Comparison of ENCODE assay signal across 18 cellular contexts in genomic region chr16:10612649-10613179, GRCh38. TPM values are rescaled to one million over a fixed set of nuclear protein-coding genes. Genes with fewer than 3 reads are reported as not detected.
"Had no signal": no experiment of that assay in that cellular context is flagged by ENCODE, and none has a peak within 500 bp of the region (broad histone marks: within the 10 kb centered on the region; RNA-seq: fewer than 3 reads in every experiment).

No MANE protein-coding gene starts in this region.

- H3K27me3 ChIP-seq: ovary, uterus had no signal

- H3K4me3 Mint-ChIP-seq: activated naive CD8-positive, alpha-beta T cell treated with anti-CD3 and anti-CD28 coated beads for 36 hours; endodermal cell; mesothelial cell of epicardium; naive thymus-derived CD8-positive, alpha-beta T cell; stimulated activated naive CD8-positive, alpha-beta T cell treated with anti-CD3 and anti-CD28 coated beads, Interleukin-15, amount 100 ng/mL, for 72 hours; T-helper 17 cell had no signal

- H3K4me3 ChIP-seq: coronary artery, lung, ovary, prostate gland, tibial artery, uterus had no signal

- H3K27ac Mint-ChIP-seq: activated naive CD8-positive, alpha-beta T cell treated with anti-CD3 and anti-CD28 coated beads for 36 hours; endodermal cell; mesothelial cell of epicardium; naive thymus-derived CD8-positive, alpha-beta T cell; T-helper 17 cell had no signal

- H3K27ac ChIP-seq: coronary artery, ovary, prostate gland, tibial artery, uterus had no signal

- DNase-seq: activated CD4-positive, alpha-beta T cell treated with anti-CD3 and anti-CD28 coated beads for 4 hours; activated CD4-positive, alpha-beta T cell treated with anti-CD3 and anti-CD28 coated beads, Interleukin-2, amount 50 U/mL, for 48 hours; activated CD4-positive, CD25-positive, alpha-beta regulatory T cell; activated naive CD4-positive, alpha-beta T cell treated with Interleukin-2 at 50 U/mL for 16 hours; activated naive CD8-positive, alpha-beta T cell treated with anti-CD3 and anti-CD28 coated beads for 36 hours; activated T-cell treated with anti-CD3 and anti-CD28 coated beads, Interleukin-2, amount 50 U/mL, for 48 hours; endodermal cell; naive thymus-derived CD8-positive, alpha-beta T cell; ovary; stimulated activated CD4-positive, alpha-beta T cell treated with anti-CD3 and anti-CD28 coated beads, Interleukin-4, amount 100 ng/mL, for 24 hours; stimulated activated naive CD8-positive, alpha-beta T cell treated with anti-CD3 and anti-CD28 coated beads, Interleukin-15, amount 100 ng/mL, for 72 hours; T-helper 17 cell; tibial artery; uterus had no signal

- H3K36me3 Mint-ChIP-seq: activated naive CD8-positive, alpha-beta T cell treated with anti-CD3 and anti-CD28 coated beads for 36 hours; mesothelial cell of epicardium; naive thymus-derived CD8-positive, alpha-beta T cell had no signal

- H3K9me3 ChIP-seq: ovary, prostate gland, tibial artery, uterus had no signal

- H3K4me1 ChIP-seq: uterus had no signal

- H3K36me3 ChIP-seq: ovary, prostate gland, tibial artery, uterus had no signal

- ATAC-seq: naive thymus-derived CD8-positive, alpha-beta T cell; stimulated activated naive CD8-positive, alpha-beta T cell treated with anti-CD3 and anti-CD28 coated beads, Interleukin-15, amount 100 ng/mL, for 72 hours; T-helper 17 cell had no signal

- H3K4me1 Mint-ChIP-seq: activated naive CD8-positive, alpha-beta T cell treated with anti-CD3 and anti-CD28 coated beads for 36 hours; stimulated activated naive CD8-positive, alpha-beta T cell treated with anti-CD3 and anti-CD28 coated beads, Interleukin-15, amount 100 ng/mL, for 72 hours; T-helper 17 cell had no signal

- H3K9me3 Mint-ChIP-seq: activated naive CD8-positive, alpha-beta T cell treated with anti-CD3 and anti-CD28 coated beads for 36 hours; mesothelial cell of epicardium; naive thymus-derived CD8-positive, alpha-beta T cell; stimulated activated naive CD8-positive, alpha-beta T cell treated with anti-CD3 and anti-CD28 coated beads, Interleukin-15, amount 100 ng/mL, for 72 hours had no signal

RNA-seq across cellular contexts. Expression of gene EMP2, which starts 32.3 kb away (rescaled TPM):
- total RNA-seq: activated naive CD8-positive, alpha-beta T cell treated with anti-CD3 and anti-CD28 coated beads for 36 hours; naive thymus-derived CD8-positive, alpha-beta T cell; T-helper 17 cell had no signal
- polyA plus RNA-seq: naive thymus-derived CD8-positive, alpha-beta T cell had no signal
